24 cellular contexts compared by ENCODE assay signal in the genomic region with DNA sequence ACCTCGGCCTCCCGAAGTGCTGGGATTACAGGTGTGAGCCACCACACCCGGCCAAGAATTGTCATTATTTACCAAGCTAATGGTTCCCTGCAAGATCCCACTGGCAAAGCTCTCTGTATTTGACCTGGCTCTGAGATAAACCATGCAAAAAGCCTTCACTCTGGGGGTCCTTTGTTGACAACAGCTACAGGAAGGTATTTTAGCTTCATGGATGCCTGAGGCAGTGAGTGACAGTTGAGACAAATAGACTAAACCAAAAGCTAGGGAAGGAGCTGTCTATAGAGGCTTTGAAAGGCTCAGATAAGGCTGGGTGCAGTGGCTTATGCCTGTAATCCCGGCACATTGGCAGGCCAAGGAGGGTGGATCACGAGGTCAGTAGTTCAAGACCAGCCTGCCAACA. TPM values are rescaled to one million over a fixed set of nuclear protein-coding genes. Genes with fewer than 3 reads are reported as not detected.
A peak's percentile ranks its signal among the peaks of the same experiment; 100 is the strongest.
DNase-seq lines count a peak whose midpoint lies in the region; ATAC-seq and TF ChIP-seq lines count a peak whose summit lies in the region.
"Had no signal": no experiment of that assay in that cellular context is flagged by ENCODE, and none has a peak within 500 bp of the region (broad histone marks: within the 10 kb centered on the region; RNA-seq: fewer than 3 reads in every experiment).

No MANE protein-coding gene starts in this region.

- H3K18ac ChIP-seq in trophoblast cell (ENCODE audit: low read length) = no peak overlapping the region

- H3K79me2 ChIP-seq in GM23338 (replicated peaks; ENCODE audit: insufficient read depth) (no peaks in the 10 kb centered on the region), trophoblast cell (ENCODE audit: control insufficient read depth, insufficient read depth, low read length, poor library complexity) (no peaks in the 10 kb centered on the region)

- H2BK120ac ChIP-seq in trophoblast cell (ENCODE audit: insufficient read depth, low read length, poor library complexity) = no peak overlapping the region

- H3K4me3 Mint-ChIP-seq in GM23338 = no peak overlapping the region
- H3K4me3 Mint-ChIP-seq in effector memory CD8-positive, alpha-beta T cell = no peak overlapping the region
- H3K4me3 Mint-ChIP-seq: CD14-positive monocyte; CD4-positive, alpha-beta memory T cell; CD4-positive, CD25-positive, alpha-beta regulatory T cell; CD8-positive, alpha-beta memory T cell had no signal

- no peak for ATAC-seq in GM23338
- no peak for ATAC-seq in effector memory CD8-positive, alpha-beta T cell (replicated peaks)

- H2AFZ ChIP-seq in GM23338 = no peak overlapping the region
- H2AFZ ChIP-seq in trophoblast cell (ENCODE audit: insufficient read depth, low read length, poor library complexity) = no peak overlapping the region

- H3K27me3 ChIP-seq in GM23338 (ENCODE audit: insufficient read depth) (no peaks in the 10 kb centered on the region), trophoblast cell (ENCODE audit: insufficient read depth, low read length) (no peaks in the 10 kb centered on the region)
- H3K27me3 ChIP-seq: BE2C, BLaER1 had no signal

- H3K36me3 Mint-ChIP-seq in GM23338 (ENCODE audit: low read depth) = peaks cover 23% of the 10 kb centered on the region
- H3K36me3 Mint-ChIP-seq in effector memory CD8-positive, alpha-beta T cell (ENCODE audit: insufficient read depth) = no peaks in the 10 kb centered on the region
- H3K36me3 Mint-ChIP-seq: CD14-positive monocyte; CD4-positive, alpha-beta memory T cell; CD4-positive, CD25-positive, alpha-beta regulatory T cell had no signal

- no peak overlapping the region for H3K14ac ChIP-seq in trophoblast cell (ENCODE audit: low read length)

- no peak for TF ChIP-seq CTCF in GM23338 (conservative IDR thresholded peaks at IDR 0.05; ENCODE audit: low read depth in 2 of 2)

- H4K91ac ChIP-seq in trophoblast cell (ENCODE audit: low read depth, low read length) = no peak overlapping the region

- DNase-seq in GM23338 (ENCODE audit: low spot score) (peak; percentile 15), NCI-H146 treated with DMSO at 0.1 percent for 48 hours (lab: John Stamatoyannopoulos, UW; ENCODE audit: unreplicated experiment) (peak; percentile 4), trophoblast cell (peak; percentile 23 to 56), foreskin melanocyte (no peak), SHP77 treated with DMSO at 0.1 percent for 48 hours (lab: John Stamatoyannopoulos, UW) (no peak), HuH-7.5 (ENCODE audit: low spot score) (no peak)
- no peak for DNase-seq in effector memory CD8-positive, alpha-beta T cell
- DNase-seq: 8988T; ACHN; BE2C; C1 segment of cervical spinal cord; CD4-positive, alpha-beta memory T cell; CD4-positive, CD25-positive, alpha-beta regulatory T cell; CD8-positive, alpha-beta memory T cell; COR-L47; DMS 273 treated with DMSO at 0.1 percent for 48 hours; DMS153; DMS53; DMS79; DND-41; EL; GF-D8 had no signal

- H3K4me1 Mint-ChIP-seq in GM23338 = no peaks in the 10 kb centered on the region; the same call in 2 of the 3 replicates
- peaks cover 0 to 2% of the 10 kb centered on the region in 2 donors for H3K4me1 Mint-ChIP-seq in effector memory CD8-positive, alpha-beta T cell (ENCODE audit: low read depth in 2 of 2)
- H3K4me1 Mint-ChIP-seq: CD8-positive, alpha-beta memory T cell had no signal

- H3K23ac ChIP-seq in trophoblast cell (ENCODE audit: low read length) = no peak overlapping the region

- H4K12ac ChIP-seq in trophoblast cell (ENCODE audit: low read depth, low read length) = no peak overlapping the region

- H3K9me2 ChIP-seq in GM23338 (ENCODE audit: insufficient read depth) = 0 out of 2 replicates have a peak, but pooled peaks cover 3% of the 10 kb centered on the region

- H2BK5ac ChIP-seq in trophoblast cell (ENCODE audit: low read depth, low read length, poor library complexity) = no peak overlapping the region

- H3K36me3 ChIP-seq in GM23338 (ENCODE audit: insufficient read depth) (peaks cover 7% of the 10 kb centered on the region), trophoblast cell (ENCODE audit: control insufficient read depth in 1 of 2, insufficient read depth in 2 of 2, low read length in 2 of 2) (peaks cover 5 to 8% of the 10 kb centered on the region in 2 experiments)
- H3K36me3 ChIP-seq: BE2C had no signal

- H3K27ac Mint-ChIP-seq in GM23338 = no peak overlapping the region
- no peak overlapping the region for H3K27ac Mint-ChIP-seq in effector memory CD8-positive, alpha-beta T cell
- H3K27ac Mint-ChIP-seq: CD4-positive, alpha-beta memory T cell; CD8-positive, alpha-beta memory T cell had no signal

- H3K9me3 ChIP-seq in trophoblast cell (ENCODE audit: insufficient read depth, low read depth, low read length) = peaks cover 6% of the 10 kb centered on the region
- H3K9me3 ChIP-seq: BE2C had no signal

- peaks cover 28% of the 10 kb centered on the region for H3K9me3 Mint-ChIP-seq in GM23338
- H3K9me3 Mint-ChIP-seq in effector memory CD8-positive, alpha-beta T cell = no peaks in the 10 kb centered on the region

- no peak overlapping the region for H2AK5ac ChIP-seq in trophoblast cell (ENCODE audit: low read length)

- no peak overlapping the region for H3K4ac ChIP-seq in trophoblast cell (ENCODE audit: low read depth, low read length)

- H3K27ac ChIP-seq in GM23338 (ENCODE audit: low read depth) = no peak overlapping the region
- no peak overlapping the region for H3K27ac ChIP-seq in trophoblast cell (ENCODE audit: low read depth, low read length)
- H3K27ac ChIP-seq: BLaER1 had no signal

- H3F3A ChIP-seq in GM23338 (replicated peaks; ENCODE audit: low read depth) = no peaks in the 10 kb centered on the region

- H4K8ac ChIP-seq in trophoblast cell (ENCODE audit: low read depth, low read length) = no peak overlapping the region

- no peaks in the 10 kb centered on the region for H4K20me1 ChIP-seq in GM23338 (replicated peaks; ENCODE audit: insufficient read depth)
- H4K20me1 ChIP-seq: BLaER1 had no signal

- peaks cover 8% of the 10 kb centered on the region for H3K27me3 Mint-ChIP-seq in GM23338 (ENCODE audit: insufficient read depth, low read depth, poor library complexity)
- H3K27me3 Mint-ChIP-seq in effector memory CD8-positive, alpha-beta T cell = peaks cover 39 to 57% of the 10 kb centered on the region in 2 donors

- no peak overlapping the region for H3K9ac ChIP-seq in trophoblast cell (ENCODE audit: low read length)
- H3K9ac ChIP-seq: BLaER1 had no signal

- H3K79me1 ChIP-seq in trophoblast cell (ENCODE audit: low read length) = no peaks in the 10 kb centered on the region

- no CpG with 5 or more reads among the region's 5 CpGs for WGBS in trophoblast cell (ENCODE audit: extremely low coverage, insufficient coverage, insufficient read length)

- no peak overlapping the region for H2BK12ac ChIP-seq in trophoblast cell (ENCODE audit: low read length)

- H3K4me2 ChIP-seq in GM23338 (no peak overlapping the region), trophoblast cell (ENCODE audit: low read length) (no peak overlapping the region)
- H3K4me2 ChIP-seq: BLaER1 had no signal

- no peaks in the 10 kb centered on the region for H3K4me1 ChIP-seq in GM23338 (ENCODE audit: insufficient read depth)
- H3K4me1 ChIP-seq in trophoblast cell (ENCODE audit: control insufficient read depth in 1 of 2, insufficient read depth in 2 of 2, low read length in 2 of 2) = no peaks in the 10 kb centered on the region
- H3K4me1 ChIP-seq: BE2C had no signal

- H3K4me3 ChIP-seq in GM23338 (no peak overlapping the region), trophoblast cell (ENCODE audit: low read depth, low read length) (no peak overlapping the region)
- H3K4me3 ChIP-seq: BLaER1 had no signal

RNA-seq across cellular contexts. Expression of a gene that starts 45.5 kb away (rescaled TPM):
- total RNA-seq in GM23338 (2014; rRNA removed; shearing (Covaris generic)) = 151 and 172 TPM in 2 replicates
- 24.3 and 25.0 TPM in 2 replicates for polyA plus RNA-seq in GM23338 (2016; fragmentation: Nextera tagmentation; extraction: Ambion mirVana)
- polyA plus RNA-seq in trophoblast cell (2013) = 34.4 and 37.9 TPM in 2 replicates
- total RNA-seq: CD4-positive, CD25-positive, alpha-beta regulatory T cell had no signal
- polyA plus RNA-seq: CD4-positive, alpha-beta memory T cell; CD4-positive, CD25-positive, alpha-beta regulatory T cell; CD8-positive, alpha-beta memory T cell had no signal

RNA-seq across cellular contexts. Expression of a gene that starts 48.1 kb away (rescaled TPM):
- 14.3 and 21.4 TPM in 2 replicates for total RNA-seq in GM23338 (2014; rRNA removed; shearing (Covaris generic))
- polyA plus RNA-seq in GM23338 (2016; fragmentation: Nextera tagmentation; extraction: Ambion mirVana) = 3.4 and 4.1 TPM in 2 replicates
- 72.8 and 76.1 TPM in 2 replicates for polyA plus RNA-seq in trophoblast cell (2013)
- total RNA-seq: CD4-positive, alpha-beta memory T cell; CD4-positive, CD25-positive, alpha-beta regulatory T cell had no signal
- polyA plus RNA-seq: CD14-positive monocyte; CD4-positive, alpha-beta memory T cell; CD4-positive, CD25-positive, alpha-beta regulatory T cell had no signal

Comparison
In these comparisons a context has a peak if more than half of its experiments do, and no peak if none do; other contexts are left out.
1. DNase-seq: peak in GM23338 (single experiment), NCI-H146 treated with DMSO at 0.1 percent for 48 hours (single experiment) and trophoblast cell (2 of 2); none in effector memory CD8-positive, alpha-beta T cell (0 of 3), foreskin melanocyte (single experiment), SHP77 treated with DMSO at 0.1 percent for 48 hours (single experiment) and HuH-7.5 (single experiment).